ENCODE assay signal across 11 cellular contexts in the genomic region with DNA sequence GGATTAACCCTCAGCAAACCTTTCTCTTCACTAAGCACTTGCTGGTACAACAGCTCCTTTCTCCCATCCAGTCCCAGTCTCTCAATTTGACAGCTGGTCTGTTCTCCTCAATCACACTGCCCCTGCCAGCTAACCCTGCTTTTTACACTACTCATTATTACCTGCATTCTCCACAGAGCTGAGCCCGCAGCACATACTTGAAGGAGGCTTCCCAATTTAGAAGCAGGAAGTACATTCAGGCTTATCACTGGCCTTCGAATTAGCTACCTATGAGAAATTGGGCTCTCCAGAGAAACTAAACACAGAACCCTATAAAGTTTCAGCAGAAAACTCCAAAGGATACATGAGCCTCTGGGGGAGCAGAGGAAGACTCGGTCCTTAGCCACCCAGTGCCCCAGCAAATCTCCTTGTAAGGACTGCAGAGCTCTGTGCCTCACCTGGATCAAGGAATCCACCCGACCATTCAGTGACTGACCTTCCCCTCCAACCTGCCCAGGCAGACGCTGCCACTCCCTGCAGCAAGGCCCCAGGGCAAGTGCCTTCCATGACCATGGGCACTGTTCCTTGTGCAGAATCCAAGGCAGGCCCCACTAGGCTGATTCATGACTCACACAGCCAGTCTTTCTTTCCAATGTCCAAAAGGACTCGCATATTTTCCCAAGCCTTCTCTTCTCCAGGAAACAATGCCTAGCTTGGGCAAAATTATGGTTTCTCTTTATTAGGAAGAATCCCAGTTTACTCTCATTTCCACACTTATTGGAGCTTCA.
DNase-seq lines count a peak whose midpoint lies in the region; ATAC-seq and TF ChIP-seq lines count a peak whose summit lies in the region.
"Had no signal": no experiment of that assay in that cellular context is flagged by ENCODE, and none has a peak within 500 bp of the region (broad histone marks: within the 10 kb centered on the region; RNA-seq: fewer than 3 reads in every experiment).

No MANE protein-coding gene starts in this region.

- TF ChIP-seq CTCF in glutamatergic neuron (IDR thresholded peaks at IDR 0.05; ENCODE audit: partially characterized antibody, unreplicated experiment), result no peak

- H3K4me1 Mint-ChIP-seq in stimulated activated memory B cell treated with anti-CD40 and anti-IgM and Interleukin-4, amounts not matched to agents 10 μg/mL and 1 μg/mL and 100 μg/mL, for 72 hours, result peaks cover 82% of the 10 kb centered on the region
- peaks cover 3% of the 10 kb centered on the region for H3K4me1 Mint-ChIP-seq in glutamatergic neuron (ENCODE audit: low read depth, unreplicated experiment)

- H3K27ac Mint-ChIP-seq in activated naive CD4-positive, alpha-beta T cell treated with anti-CD3 and anti-CD28 coated beads, Interleukin-2, amount 50 U/mL, for 72 hours, result peak overlapping the region; percentile 23 to 90
- peak overlapping the region; percentile 96 for H3K27ac Mint-ChIP-seq in stimulated activated memory B cell treated with anti-CD40 and anti-IgM and Interleukin-4, amounts not matched to agents 10 μg/mL and 1 μg/mL and 100 μg/mL, for 72 hours
- no peak overlapping the region for H3K27ac Mint-ChIP-seq in glutamatergic neuron (ENCODE audit: unreplicated experiment)

- H3K27ac ChIP-seq in epithelial cell of prostate, result peak overlapping the region; percentile 63
- H3K27ac ChIP-seq: SK-N-MC had no signal

- no peak for DNase-seq in activated naive CD4-positive, alpha-beta T cell treated with anti-CD3 and anti-CD28 coated beads, Interleukin-2, amount 50 U/mL, for 72 hours (ENCODE audit: low spot score in 2 of 2)
- no peak for DNase-seq in activated naive CD4-positive, alpha-beta T cell treated with anti-CD3 and anti-CD28 coated beads, Interleukin-2, amount 50 U/mL, for 16 hours
- peak; percentile 20 for DNase-seq in NCI-H748 treated with DMSO at 0.1 percent for 48 hours (lab: John Stamatoyannopoulos, UW)
- DNase-seq in epithelial cell of prostate (ENCODE audit: low read depth, low spot score), result no peak
- DNase-seq in glutamatergic neuron, result no peak
- no peak for DNase-seq in NCI-H1694 treated with DMSO at 0.1 percent for 48 hours (lab: John Stamatoyannopoulos, UW)
- DNase-seq: activated naive CD4-positive, alpha-beta T cell treated with Interleukin-2 at 50 U/mL for 16 hours; occipital lobe had no signal

- no peaks in the 10 kb centered on the region for H3K9me3 Mint-ChIP-seq in activated naive CD4-positive, alpha-beta T cell treated with anti-CD3 and anti-CD28 coated beads, Interleukin-2, amount 50 U/mL, for 72 hours
- H3K9me3 Mint-ChIP-seq in stimulated activated memory B cell treated with anti-CD40 and anti-IgM and Interleukin-4, amounts not matched to agents 10 μg/mL and 1 μg/mL and 100 μg/mL, for 72 hours, result no peaks in the 10 kb centered on the region
- H3K9me3 Mint-ChIP-seq in glutamatergic neuron (ENCODE audit: unreplicated experiment), result peaks cover 2% of the 10 kb centered on the region

- no peaks in the 10 kb centered on the region for H3K27me3 Mint-ChIP-seq in stimulated activated memory B cell treated with anti-CD40 and anti-IgM and Interleukin-4, amounts not matched to agents 10 μg/mL and 1 μg/mL and 100 μg/mL, for 72 hours
- H3K27me3 Mint-ChIP-seq in glutamatergic neuron (ENCODE audit: unreplicated experiment), result no peaks in the 10 kb centered on the region

- H3K36me3 Mint-ChIP-seq in activated naive CD4-positive, alpha-beta T cell treated with anti-CD3 and anti-CD28 coated beads, Interleukin-2, amount 50 U/mL, for 72 hours, result peaks cover 5 to 42% of the 10 kb centered on the region in 2 donors
- peaks cover 71% of the 10 kb centered on the region for H3K36me3 Mint-ChIP-seq in stimulated activated memory B cell treated with anti-CD40 and anti-IgM and Interleukin-4, amounts not matched to agents 10 μg/mL and 1 μg/mL and 100 μg/mL, for 72 hours
- no peaks in the 10 kb centered on the region for H3K36me3 Mint-ChIP-seq in glutamatergic neuron (ENCODE audit: unreplicated experiment)

- peak overlapping the region; percentile 4 for H3K4me3 Mint-ChIP-seq in stimulated activated memory B cell treated with anti-CD40 and anti-IgM and Interleukin-4, amounts not matched to agents 10 μg/mL and 1 μg/mL and 100 μg/mL, for 72 hours
- H3K4me3 Mint-ChIP-seq in glutamatergic neuron (ENCODE audit: unreplicated experiment), result no peak overlapping the region

- no peak for ATAC-seq in activated naive CD4-positive, alpha-beta T cell treated with anti-CD3 and anti-CD28 coated beads, Interleukin-2, amount 50 U/mL, for 72 hours
- peak; percentile 47 for ATAC-seq in stimulated activated memory B cell treated with anti-CD40 and anti-IgM and Interleukin-4, amounts not matched to agents 10 μg/mL and 1 μg/mL and 100 μg/mL, for 72 hours
- no peak for ATAC-seq in activated CD4-positive, CD25-positive, alpha-beta regulatory T cell treated with anti-CD3 and anti-CD28 coated beads, Interleukin-2, amount 50 U/mL, for 24 hours
